In the genomic region with DNA sequence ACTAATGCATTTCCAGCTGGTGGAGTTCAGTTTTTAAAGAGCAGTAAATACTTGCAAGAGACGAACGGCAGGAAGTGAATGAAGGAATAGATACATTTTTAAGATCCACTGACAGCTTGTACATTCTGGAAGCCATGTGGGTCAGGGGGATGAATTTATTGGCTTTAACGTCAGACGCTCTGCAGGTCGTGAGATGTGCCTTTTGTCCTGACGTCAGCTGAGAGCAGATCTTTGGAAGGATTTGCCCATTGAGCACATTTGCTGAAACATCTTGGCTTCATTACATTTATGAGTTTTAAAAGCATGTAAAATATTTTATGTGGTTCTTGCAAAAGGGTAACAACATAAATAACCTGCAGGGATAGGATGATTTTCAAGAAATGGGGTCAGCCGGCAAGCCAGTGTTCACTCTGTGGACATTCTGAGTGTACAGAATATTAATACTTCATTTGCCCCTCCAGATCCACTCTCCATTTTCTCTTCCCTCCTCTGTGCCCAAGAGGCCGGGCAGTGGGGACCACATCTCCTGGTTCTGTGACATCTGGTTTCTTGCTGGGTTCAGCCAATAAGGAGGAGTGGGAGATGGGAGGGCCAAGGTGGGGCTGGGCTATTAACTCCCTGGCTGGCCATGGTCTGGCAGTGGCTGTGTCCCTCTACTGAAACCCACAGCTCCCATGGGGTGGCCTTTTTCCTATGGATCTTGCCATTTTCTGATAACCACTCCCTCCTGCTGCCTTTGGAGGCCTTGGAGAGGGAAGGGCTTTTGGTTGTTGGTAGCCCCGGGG, we compare ENCODE assay signal across 30 cellular contexts. TPM values are rescaled to one million over a fixed set of nuclear protein-coding genes. Genes with fewer than 3 reads are reported as not detected.
A peak's percentile ranks its signal among the peaks of the same experiment; 100 is the strongest.
DNase-seq lines count a peak whose midpoint lies in the region; TF ChIP-seq lines count a peak whose summit lies in the region.
"Had no signal": no experiment of that assay in that cellular context is flagged by ENCODE, and none has a peak within 500 bp of the region (broad histone marks: within the 10 kb centered on the region; RNA-seq: fewer than 3 reads in every experiment).

No MANE protein-coding gene starts in this region.

- no peak overlapping the region for H3K4me3 Mint-ChIP-seq in activated naive CD8-positive, alpha-beta T cell treated with anti-CD3 and anti-CD28 coated beads for 36 hours
- H3K4me3 Mint-ChIP-seq: activated CD8-positive, alpha-beta T cell treated with anti-CD3 and anti-CD28 coated beads for 36 hours; activated naive CD4-positive, alpha-beta T cell treated with anti-CD3 and anti-CD28 coated beads, Interleukin-2, amount 50 U/mL, for 24 hours; CD8-positive, alpha-beta T cell; neural crest cell; stimulated activated naive B cell treated with anti-CD40 and anti-IgM and Interleukin-4, amounts not matched to agents 10 μg/mL and 1 μg/mL and 100 μg/mL, for 72 hours; T-helper 17 cell had no signal

- TF ChIP-seq CTCF in LNCaP clone FGC (IDR thresholded peaks at IDR 0.05; ENCODE audit: control insufficient read depth, extremely low read depth, insufficient read depth) (no peak), fibroblast of the aortic adventitia (IDR thresholded peaks at IDR 0.05; ENCODE audit: insufficient read depth, low read length) (no peak), GM13976 (IDR thresholded peaks at IDR 0.05; ENCODE audit: borderline replicate concordance, control extremely low read depth, extremely low read depth, insufficient read depth, missing control alignments) (no peak)

- no peak overlapping the region for H3K27ac Mint-ChIP-seq in activated naive CD8-positive, alpha-beta T cell treated with anti-CD3 and anti-CD28 coated beads for 36 hours
- H3K27ac Mint-ChIP-seq: activated CD8-positive, alpha-beta T cell treated with anti-CD3 and anti-CD28 coated beads for 36 hours; activated naive CD4-positive, alpha-beta T cell treated with anti-CD3 and anti-CD28 coated beads, Interleukin-2, amount 50 U/mL, for 24 hours; activated T-helper 2 cell treated with anti-CD3 and anti-CD28 coated beads, Interferon-gamma antibody, Interleukin-2, Interleukin-4, amounts not matched to agents 10 μg/mL and 5 μg/mL and 100 μg/mL, durations not matched to agents 14 hours and 24 hours and 36 hours; CD8-positive, alpha-beta T cell; progenitor cell of endocrine pancreas; stimulated activated naive B cell treated with anti-CD40 and anti-IgM and Interleukin-4, amounts not matched to agents 10 μg/mL and 1 μg/mL and 100 μg/mL, for 72 hours; T-helper 17 cell had no signal

- H3K36me3 Mint-ChIP-seq in activated naive CD8-positive, alpha-beta T cell treated with anti-CD3 and anti-CD28 coated beads for 36 hours = no peaks in the 10 kb centered on the region
- H3K36me3 Mint-ChIP-seq: activated naive CD4-positive, alpha-beta T cell treated with anti-CD3 and anti-CD28 coated beads, Interleukin-2, amount 50 U/mL, for 24 hours; CD8-positive, alpha-beta T cell; stimulated activated naive B cell treated with anti-CD40 and anti-IgM and Interleukin-4, amounts not matched to agents 10 μg/mL and 1 μg/mL and 100 μg/mL, for 72 hours had no signal

- H3K4me3 ChIP-seq in LNCaP clone FGC (ENCODE audit: low read depth, low read length) (no peak overlapping the region), fibroblast of the aortic adventitia (ENCODE audit: low read depth, low read length) (no peak overlapping the region)
- H3K4me3 ChIP-seq: cardiac muscle cell, lower lobe of right lung, sigmoid colon, upper lobe of right lung had no signal

- in situ Hi-C loops in GM13976 (cut with MboI; ENCODE audit: low sequenced_read_pairs, unreplicated experiment) = no loop called here

- no peaks in the 10 kb centered on the region for H3K27me3 Mint-ChIP-seq in activated naive CD8-positive, alpha-beta T cell treated with anti-CD3 and anti-CD28 coated beads for 36 hours
- H3K27me3 Mint-ChIP-seq: activated CD8-positive, alpha-beta T cell treated with anti-CD3 and anti-CD28 coated beads for 36 hours; stimulated activated naive B cell treated with anti-CD40 and anti-IgM and Interleukin-4, amounts not matched to agents 10 μg/mL and 1 μg/mL and 100 μg/mL, for 72 hours had no signal

- H3K4me1 Mint-ChIP-seq in activated naive CD8-positive, alpha-beta T cell treated with anti-CD3 and anti-CD28 coated beads for 36 hours = no peaks in the 10 kb centered on the region
- H3K4me1 Mint-ChIP-seq: activated naive CD4-positive, alpha-beta T cell treated with anti-CD3 and anti-CD28 coated beads, Interleukin-2, amount 50 U/mL, for 24 hours had no signal

- DNase-seq in EH (ENCODE audit: low read depth) (peak; percentile 83), LNCaP clone FGC (ENCODE audit: low read depth) (peak; percentile 19), fibroblast of the aortic adventitia (ENCODE audit: low read depth) (peak; percentile 6), posterior vena cava (ENCODE audit: low spot score) (peak; percentile 58), NCI-H2196 (lab: John Stamatoyannopoulos, UW; ENCODE audit: unreplicated experiment) (no peak), GM13976 (ENCODE audit: low spot score) (no peak), dedifferentiated amniotic fluid mesenchymal stem cell (ENCODE audit: extremely low spot score) (no peak)
- DNase-seq in activated naive CD8-positive, alpha-beta T cell treated with anti-CD3 and anti-CD28 coated beads for 36 hours = no peak
- DNase-seq: activated CD4-positive, alpha-beta T cell treated with anti-CD3 and anti-CD28 coated beads for 1 hour; activated CD8-positive, alpha-beta T cell treated with anti-CD3 and anti-CD28 coated beads for 36 hours; aorta; CD8-positive, alpha-beta T cell; dermis blood vessel endothelial cell; DMS 273 treated with DMSO at 0.1 percent for 48 hours; glutamatergic neuron; KG1; kidney glomerular epithelial cell; lower lobe of right lung; NCI-H1417 treated with DMSO at 0.1 percent for 48 hours; NCI-H2081 treated with DMSO at 0.1 percent for 48 hours; sigmoid colon; stimulated activated CD4-positive, alpha-beta T cell treated with anti-CD3 and anti-CD28 coated beads, Interleukin-15, amount 100 ng/mL, for 24 hours; stimulated activated naive B cell treated with anti-CD40 and anti-IgM and Interleukin-4, amounts not matched to agents 10 μg/mL and 1 μg/mL and 100 μg/mL, for 72 hours; T-helper 17 cell; upper lobe of right lung had no signal

- H3K9me3 Mint-ChIP-seq in activated naive CD8-positive, alpha-beta T cell treated with anti-CD3 and anti-CD28 coated beads for 36 hours = no peaks in the 10 kb centered on the region
- H3K9me3 Mint-ChIP-seq: activated CD8-positive, alpha-beta T cell treated with anti-CD3 and anti-CD28 coated beads for 36 hours; activated naive CD4-positive, alpha-beta T cell treated with anti-CD3 and anti-CD28 coated beads, Interleukin-2, amount 50 U/mL, for 24 hours; activated T-helper 2 cell treated with anti-CD3 and anti-CD28 coated beads, Interferon-gamma antibody, Interleukin-2, Interleukin-4, amounts not matched to agents 10 μg/mL and 5 μg/mL and 100 μg/mL, durations not matched to agents 14 hours and 24 hours and 36 hours; CD8-positive, alpha-beta T cell; neural crest cell; stimulated activated naive B cell treated with anti-CD40 and anti-IgM and Interleukin-4, amounts not matched to agents 10 μg/mL and 1 μg/mL and 100 μg/mL, for 72 hours had no signal

- intact Hi-C loops in posterior vena cava (cut with DNase I) = no loop called here

RNA-seq across cellular contexts. Expression of a gene that starts 29.8 kb away (rescaled TPM):
- total RNA-seq in fibroblast of the aortic adventitia (ENCODE audit: low replicate concordance) (0.36 and 4.1 TPM in 2 replicates), posterior vena cava (under 1 TPM in 1 of 2 donors, not detected in 1; 0.19 TPM)
- total RNA-seq in activated naive CD8-positive, alpha-beta T cell treated with anti-CD3 and anti-CD28 coated beads for 36 hours = under 1 TPM; 0.43 to 0.66 TPM

Comparison
In these comparisons a context has a peak if more than half of its experiments do, and no peak if none do; other contexts are left out.
1. DNase-seq: peak in EH (single experiment), LNCaP clone FGC (single experiment), fibroblast of the aortic adventitia (single experiment) and posterior vena cava (single experiment); none in activated naive CD8-positive, alpha-beta T cell treated with anti-CD3 and anti-CD28 coated beads for 36 hours (single experiment), NCI-H2196 (single experiment), GM13976 (single experiment) and dedifferentiated amniotic fluid mesenchymal stem cell (single experiment).